ENCODE assay signal across 18 cellular contexts in the genomic region with DNA sequence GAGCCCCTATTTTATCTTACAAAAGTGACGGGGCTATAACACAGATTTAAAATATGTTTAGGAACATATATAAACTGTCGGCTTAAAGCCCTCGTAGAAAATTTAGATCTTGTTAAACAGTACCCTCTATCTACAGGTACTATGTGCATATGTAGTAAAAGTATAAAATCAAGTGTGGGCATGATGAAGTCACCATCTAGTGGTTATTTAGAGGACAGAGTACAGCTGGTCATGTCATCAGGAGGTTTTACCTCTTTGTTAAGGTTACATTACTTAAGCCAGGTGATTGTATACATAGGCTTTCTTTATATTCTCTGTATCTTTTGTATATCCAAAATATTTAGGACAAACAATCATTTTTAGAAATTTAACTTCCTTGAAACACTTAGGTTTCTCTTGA. TPM values are rescaled to one million over a fixed set of nuclear protein-coding genes. Genes with fewer than 3 reads are reported as not detected.
DNase-seq lines count a peak whose midpoint lies in the region; ATAC-seq, FAIRE-seq and TF ChIP-seq lines count a peak whose summit lies in the region.
"Had no signal": no experiment of that assay in that cellular context is flagged by ENCODE, and none has a peak within 500 bp of the region (broad histone marks: within the 10 kb centered on the region; RNA-seq: fewer than 3 reads in every experiment).

No MANE protein-coding gene starts in this region.

- BruUV-seq in PC-3 (replicated peaks; lab: Mats Ljungman, UMichigan), result no TSS peak

- POLR2A ChIA-PET in PC-3 (lab: Charles Lee; ENCODE audit: unreplicated experiment), result no interaction called here

- H3K27ac ChIP-seq in PC-3 (ENCODE audit: low read length), result no peak overlapping the region
- no peak overlapping the region for H3K27ac ChIP-seq in foreskin keratinocyte
- H3K27ac ChIP-seq in small intestine (ENCODE audit: low read depth in 1 of 2, low read length in 1 of 2), result no peak overlapping the region
- H3K27ac ChIP-seq: KMS-11, SJSA1 had no signal

- peaks cover 22 to 46% of the 10 kb centered on the region in 2 donors for H3K36me3 Mint-ChIP-seq in activated naive CD4-positive, alpha-beta T cell treated with anti-CD3 and anti-CD28 coated beads, Interleukin-2, amount 50 U/mL, for 72 hours

- intact Hi-C loops in PC-3 (cut with micrococcal nuclease), result no loop called here

- H3K4me2 ChIP-seq in PC-3 (ENCODE audit: low read length), result no peak overlapping the region
- H3K4me2 ChIP-seq: GM23338, KMS-11 had no signal

- no peaks in the 10 kb centered on the region for H3K9me3 Mint-ChIP-seq in activated naive CD4-positive, alpha-beta T cell treated with anti-CD3 and anti-CD28 coated beads, Interleukin-2, amount 50 U/mL, for 72 hours
- H3K9me3 Mint-ChIP-seq: CD14-positive monocyte, GM23338 had no signal

- peaks cover 65% of the 10 kb centered on the region for H3K36me3 ChIP-seq in PC-3 (ENCODE audit: low read depth, low read length)
- peaks cover 22 to 29% of the 10 kb centered on the region in 2 donors for H3K36me3 ChIP-seq in small intestine (ENCODE audit: control insufficient read depth in 2 of 2, insufficient read depth in 2 of 2, low read length in 2 of 2)

- H3K9me2 ChIP-seq in PC-3 (replicated peaks; ENCODE audit: low read length), result no peaks in the 10 kb centered on the region

- FAIRE-seq in small intestine (lab: Jason Lieb, UNC), result no peak

- no peaks in the 10 kb centered on the region for H3F3A ChIP-seq in PC-3 (ENCODE audit: low read length, unreplicated experiment)

- WGBS in small intestine, 3 donors, result 83 to 86% (median 84%) methylated on average over 3 of the region's 3 CpGs

- H3K4me1 ChIP-seq in PC-3 (ENCODE audit: insufficient read depth, low read length) (no peaks in the 10 kb centered on the region), foreskin keratinocyte (no peaks in the 10 kb centered on the region), small intestine (ENCODE audit: control insufficient read depth in 2 of 2, insufficient read depth in 1 of 2, low read depth in 1 of 2, low read length in 1 of 2) (no peaks in the 10 kb centered on the region)
- H3K4me1 ChIP-seq: SJSA1 had no signal

- H3K9me3 ChIP-seq in PC-3 (ENCODE audit: low read length), result no peaks in the 10 kb centered on the region
- no peaks in the 10 kb centered on the region for H3K9me3 ChIP-seq in small intestine (ENCODE audit: control insufficient read depth, low read depth)
- H3K9me3 ChIP-seq: MG63, SJSA1 had no signal

- no peak for DNase-seq in activated naive CD4-positive, alpha-beta T cell treated with anti-CD3 and anti-CD28 coated beads, Interleukin-2, amount 50 U/mL, for 72 hours (ENCODE audit: low spot score in 2 of 2)
- DNase-seq in activated naive CD4-positive, alpha-beta T cell (lab: John Stamatoyannopoulos, UW), result no peak
- DNase-seq in PC-3 (no peak), foreskin keratinocyte (no peak), small intestine (peak; percentile 37), COLO668 (lab: John Stamatoyannopoulos, UW; ENCODE audit: unreplicated experiment) (no peak), 8988T (no peak), NOMO-1 treated with DMSO at 0.1 percent for 48 hours (lab: John Stamatoyannopoulos, UW; ENCODE audit: unreplicated experiment) (no peak)
- DNase-seq: COR-L47; MG63; NCI-H1105 treated with DMSO at 0.1 percent for 48 hours; NCI-H1694 treated with DMSO at 0.1 percent for 48 hours; NCI-H69; NK-92 treated with Interleukin-12 subunit alpha and Interleukin-12 subunit beta, amount 100 ng/mL, for 24 hours had no signal

- CTCF ChIA-PET in PC-3 (lab: Charles Lee), result no interaction called here

- TF ChIP-seq CTCF in PC-3 (conservative IDR thresholded peaks at IDR 0.05; ENCODE audit: low read depth, low read length), result peak; percentile 37
- peak; percentile 35 for TF ChIP-seq CTCF in foreskin keratinocyte (conservative IDR thresholded peaks at IDR 0.05)

- H3K4me3 ChIP-seq in PC-3 (ENCODE audit: low read length) (no peak overlapping the region), small intestine (ENCODE audit: low read depth in 1 of 2, low read length in 2 of 2) (no peak overlapping the region)
- H3K4me3 ChIP-seq: GM23338, MG63, SJSA1 had no signal

- H3K27me3 ChIP-seq in PC-3 (ENCODE audit: low read length) (no peaks in the 10 kb centered on the region), foreskin keratinocyte (no peaks in the 10 kb centered on the region), small intestine (ENCODE audit: control insufficient read depth in 2 of 2, insufficient read depth in 2 of 2, low read length in 2 of 2) (no peaks in the 10 kb centered on the region)
- H3K27me3 ChIP-seq: MG63, SJSA1 had no signal

- no peak overlapping the region for H2AFZ ChIP-seq in PC-3 (ENCODE audit: low read length)
- H2AFZ ChIP-seq: GM23338 had no signal

- no peak for ATAC-seq in activated naive CD4-positive, alpha-beta T cell treated with anti-CD3 and anti-CD28 coated beads, Interleukin-2, amount 50 U/mL, for 72 hours
- ATAC-seq in PC-3 (peak; percentile 46; the same call in 1 of the 2 replicates), foreskin keratinocyte (no peak)
- ATAC-seq: GM23338 had no signal

- H3K9ac ChIP-seq in PC-3 (ENCODE audit: low read length), result no peak overlapping the region
- H3K9ac ChIP-seq: KMS-11 had no signal

- peak overlapping the region; percentile 46 to 77 for H3K27ac Mint-ChIP-seq in activated naive CD4-positive, alpha-beta T cell treated with anti-CD3 and anti-CD28 coated beads, Interleukin-2, amount 50 U/mL, for 72 hours
- H3K27ac Mint-ChIP-seq: GM23338 had no signal

- H4K20me1 ChIP-seq in PC-3 (ENCODE audit: low read length), result 0 out of 2 replicates have a peak, but pooled peaks cover 14% of the 10 kb centered on the region

- 0 out of 2 replicates have a peak, but pooled peaks cover 12% of the 10 kb centered on the region for H3K79me2 ChIP-seq in PC-3 (ENCODE audit: low read length)

RNA-seq across cellular contexts. Expression of a gene that starts 18.2 kb away (rescaled TPM):
- 1 to 10 TPM; 1.2 to 2.1 TPM for total RNA-seq in activated naive CD4-positive, alpha-beta T cell treated with anti-CD3 and anti-CD28 coated beads, Interleukin-2, amount 50 U/mL, for 72 hours
- 13.1 and 30.3 TPM in 2 replicates for total RNA-seq in PC-3 (2014; rRNA removed)
- 1.5 and 4.3 TPM in 2 replicates for total RNA-seq in foreskin keratinocyte
- 1.2 and 3.4 TPM in 2 replicates for polyA plus RNA-seq in foreskin keratinocyte
- polyA plus RNA-seq in small intestine, result 10 to 100 TPM in 2 of 3 donors, 1 to 10 TPM in 1; 5.8 to 52.9 (median 18.4) TPM

RNA-seq across cellular contexts. Expression of a gene that starts 25.4 kb away (rescaled TPM):
- 1,000 to 10,000 TPM in 1 of 2 donors, 100 to 1,000 TPM in 1; 637 to 1,013 TPM for total RNA-seq in activated naive CD4-positive, alpha-beta T cell treated with anti-CD3 and anti-CD28 coated beads, Interleukin-2, amount 50 U/mL, for 72 hours
- total RNA-seq in PC-3 (2014; rRNA removed), result 424 and 434 TPM in 2 replicates
- total RNA-seq in foreskin keratinocyte, result 349 and 368 TPM in 2 replicates
- 95.2 and 110 TPM in 2 replicates for polyA plus RNA-seq in foreskin keratinocyte
- polyA plus RNA-seq in small intestine, result 100 to 1,000 TPM; 160 to 236 (median 176) TPM

RNA-seq across cellular contexts. Expression of a gene that starts 47.6 kb away (rescaled TPM):
- 10 to 100 TPM; 19.2 to 22.2 TPM for total RNA-seq in activated naive CD4-positive, alpha-beta T cell treated with anti-CD3 and anti-CD28 coated beads, Interleukin-2, amount 50 U/mL, for 72 hours
- total RNA-seq in PC-3 (2014; rRNA removed) (18.5 and 24.1 TPM in 2 replicates), foreskin keratinocyte (27.2 and 36.2 TPM in 2 replicates)
- polyA plus RNA-seq in foreskin keratinocyte (28.3 and 35.1 TPM in 2 replicates), small intestine (10 to 100 TPM; 19.7 to 37.6 (median 20.3) TPM)
